34 cellular contexts compared by ENCODE assay signal in the genomic region with DNA sequence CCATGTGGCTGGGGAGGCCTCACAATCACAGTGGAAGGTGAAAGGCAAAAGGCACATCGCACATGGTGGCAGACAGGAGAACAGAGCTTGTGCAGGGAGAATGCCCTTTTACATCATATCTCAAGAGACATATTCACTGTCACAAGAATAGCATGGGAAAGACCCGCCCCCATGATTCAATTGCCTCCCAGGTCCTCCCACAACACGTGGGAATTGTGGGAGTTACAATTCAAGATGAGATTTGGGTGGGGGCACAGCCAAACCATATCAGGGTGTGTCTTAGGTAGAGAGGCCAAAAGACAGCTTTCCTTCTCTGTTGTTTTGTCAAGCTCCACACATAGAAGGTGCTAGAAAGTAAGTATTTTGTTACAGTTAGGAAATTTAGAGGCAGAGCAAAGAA. TPM values are rescaled to one million over a fixed set of nuclear protein-coding genes. Genes with fewer than 3 reads are reported as not detected.
"Had no signal": no experiment of that assay in that cellular context is flagged by ENCODE, and none has a peak within 500 bp of the region (broad histone marks: within the 10 kb centered on the region; RNA-seq: fewer than 3 reads in every experiment).

No MANE protein-coding gene starts in this region.

- H3K4me1 ChIP-seq: ascending aorta, colonic mucosa had no signal

- H3K4me3 ChIP-seq: ascending aorta, cardiac muscle cell, colonic mucosa had no signal

- H3K9me3 ChIP-seq: ascending aorta, colonic mucosa had no signal

- DNase-seq: activated B cell treated with CpG ODN at 0.5 μM for 24 hours; activated CD4-positive, alpha-beta memory T cell treated with anti-CD3 and anti-CD28 coated beads for 36 hours; activated CD4-positive, alpha-beta T cell treated with anti-CD3 and anti-CD28 coated beads for 4 hours; activated CD4-positive, alpha-beta T cell treated with anti-CD3 and anti-CD28 coated beads, Interleukin-2, amount 10 ng/mL, durations not matched to agents 24 days and 14 days; activated CD4-positive, alpha-beta T cell treated with anti-CD3 and anti-CD28 coated beads, Interleukin-2, amount 50 U/mL, for 1 hour; activated CD4-positive, alpha-beta T cell treated with anti-CD3 and anti-CD28 coated beads, Interleukin-2, amount 50 U/mL, for 4 hours; activated CD4-positive, CD25-positive, alpha-beta regulatory T cell treated with anti-CD3 and anti-CD28 coated beads, Interleukin-2, amount 50 U/mL, for 72 hours; activated CD8-positive, alpha-beta memory T cell treated with anti-CD3 and anti-CD28 coated beads, Interleukin-2, amount 50 U/mL, for 4 hours; activated CD8-positive, alpha-beta T cell treated with anti-CD3 and anti-CD28 coated beads for 36 hours; activated gamma-delta T cell; activated naive CD4-positive, alpha-beta T cell treated with anti-CD3 and anti-CD28 coated beads, Interleukin-2, amount 10 ng/mL, durations not matched to agents 7 days and 5 days; activated naive CD4-positive, alpha-beta T cell treated with Interleukin-2 at 50 U/mL for 16 hours; activated naive CD8-positive, alpha-beta T cell treated with anti-CD3 and anti-CD28 coated beads, Interleukin-2, amount 10 ng/mL, durations not matched to agents 7 days and 5 days; activated naive CD8-positive, alpha-beta T cell treated with anti-CD3 and anti-CD28 coated beads, Interleukin-2, amount 50 U/mL, for 24 hours; activated T-cell treated with anti-CD3 and anti-CD28 coated beads for 4 hours; activated T-cell treated with anti-CD3 and anti-CD28 coated beads, Interleukin-2, amount 50 U/mL, for 1 hour; activated T-cell treated with anti-CD3 and anti-CD28 coated beads, Interleukin-2, amount 50 U/mL, for 4 hours; activated T-cell treated with anti-CD3 and anti-CD28 coated beads, Interleukin-2, amount 50 U/mL, for 72 hours; amygdala; anterior cingulate cortex; caudate nucleus; cerebellar nuclear complex; colonic mucosa; T-helper 2 cell; T-helper 9 cell had no signal

- H3K36me3 ChIP-seq: ascending aorta, cardiac muscle cell, colonic mucosa had no signal

- H3K27me3 ChIP-seq: ascending aorta, cardiac muscle cell, colonic mucosa had no signal

- H3K27ac ChIP-seq: ascending aorta, cardiac muscle cell, colonic mucosa, VCaP had no signal

- ATAC-seq: activated CD8-positive, alpha-beta T cell treated with anti-CD3 and anti-CD28 coated beads for 36 hours; activated naive CD8-positive, alpha-beta T cell treated with anti-CD3 and anti-CD28 coated beads, Interleukin-2, amount 50 U/mL, for 24 hours; activated T-cell treated with anti-CD3 and anti-CD28 coated beads, Interleukin-2, amount 50 U/mL, for 4 hours; activated T-cell treated with anti-CD3 and anti-CD28 coated beads, Interleukin-2, amount 50 U/mL, for 72 hours; activated T-helper 17 cell treated with anti-CD3 and anti-CD28 coated beads, Interleukin-2, amount 50 U/mL, for 72 hours had no signal

- FAIRE-seq: bronchial epithelial cell, TTC549 had no signal

RNA-seq across cellular contexts. Expression of a gene that starts 20.8 kb away (rescaled TPM):
- total RNA-seq: activated B cell treated with CpG ODN at 0.5 μM for 24 hours; activated CD4-positive, alpha-beta memory T cell treated with anti-CD3 and anti-CD28 coated beads for 36 hours; activated CD4-positive, alpha-beta T cell treated with anti-CD3 and anti-CD28 coated beads, Interleukin-2, amount 10 ng/mL, durations not matched to agents 24 days and 14 days; activated CD8-positive, alpha-beta memory T cell treated with anti-CD3 and anti-CD28 coated beads for 36 hours; activated CD8-positive, alpha-beta T cell treated with anti-CD3 and anti-CD28 coated beads for 36 hours; activated T-cell treated with anti-CD3 and anti-CD28 coated beads, Interleukin-2, amount 50 U/mL, for 4 hours; activated T-cell treated with anti-CD3 and anti-CD28 coated beads, Interleukin-2, amount 50 U/mL, for 72 hours; activated T-helper 1 cell treated with anti-CD3 and anti-CD28 coated beads, Interleukin-12 subunit alpha, Interleukin-12 subunit beta, Interleukin-2, Interleukin-4 antibody, amounts not matched to agents 30 ng/mL and 10 ng/mL and 1 ng/mL, durations not matched to agents 14 hours and 24 hours and 36 hours; activated T-helper 17 cell treated with anti-CD3 and anti-CD28 coated beads, Interleukin-2, amount 50 U/mL, for 72 hours; ascending aorta; bronchial epithelial cell; chondrocyte had no signal
